Comparison of ENCODE assay signal across 10 cellular contexts in genomic region chr7:92797693-92798092, GRCh38. TPM values are rescaled to one million over a fixed set of nuclear protein-coding genes. Genes with fewer than 3 reads are reported as not detected.
DNase-seq lines count a peak whose midpoint lies in the region; ATAC-seq, FAIRE-seq and TF ChIP-seq lines count a peak whose summit lies in the region.
"Had no signal": no experiment of that assay in that cellular context is flagged by ENCODE, and none has a peak within 500 bp of the region (broad histone marks: within the 10 kb centered on the region; RNA-seq: fewer than 3 reads in every experiment).

No MANE protein-coding gene starts in this region.

- in situ Hi-C loops in Panc1 (cut with HindIII; ENCODE audit: low pct_unique_long_range_greater_than_20kb, low sequenced_read_pairs), result no loop called here
- in situ Hi-C loops in KBM-7 (cut with MboI; ENCODE audit: low pct_unique_long_range_greater_than_20kb, low sequenced_read_pairs), result no loop called here

- H3K36me3 ChIP-seq in Panc1 (ENCODE audit: control insufficient read depth, insufficient read depth, low read length) (no peaks in the 10 kb centered on the region), OCI-LY7 (ENCODE audit: insufficient read depth, low read length) (peaks cover 17% of the 10 kb centered on the region)

- H3K4me3 ChIP-seq in Panc1 (ENCODE audit: low read depth in 2 of 2, low read length in 2 of 2) (no peak overlapping the region), fibroblast of villous mesenchyme (ENCODE audit: low read depth, low read length) (no peak overlapping the region), OCI-LY7 (ENCODE audit: low read depth, low read length, poor library complexity, severe bottlenecking) (no peak overlapping the region)

- H3K4me3 Mint-ChIP-seq in natural killer cell treated with Interleukin-12 subunit alpha and Interleukin-12 subunit beta and Interleukin-15 and Interleukin-18, amount 100 ng/mL, for 72 hours, result no peak overlapping the region
- H3K4me3 Mint-ChIP-seq in natural killer cell (no peak overlapping the region), T-cell (no peak overlapping the region)
- H3K4me3 Mint-ChIP-seq: CD8-positive, alpha-beta memory T cell; naive B cell had no signal

- H3K9me3 ChIP-seq in Panc1 (ENCODE audit: control insufficient read depth, insufficient read depth, low read depth, low read length) (no peaks in the 10 kb centered on the region), OCI-LY7 (ENCODE audit: low read length) (peaks cover 7% of the 10 kb centered on the region; the same call in 1 of the 2 replicates)

- BruUV-seq in Panc1 (replicated peaks; lab: Mats Ljungman, UMichigan) (no TSS peak), OCI-LY7 (replicated peaks; lab: Mats Ljungman, UMichigan) (no TSS peak)

- CTCF ChIA-PET in Panc1 (lab: Charles Lee), result no interaction called here
- CTCF ChIA-PET in OCI-LY7 (lab: Charles Lee; ENCODE audit: unreplicated experiment), result no interaction called here
- CTCF ChIA-PET in T-cell (lab: Charles Lee), result interaction anchor here in 1 of 2 donors (0.5 kb wide), 1 partner anchor 51 kb away, joined by 6 read pairs; no protein-coding TSS in a partner anchor

- TF ChIP-seq CTCF in natural killer cell (IDR thresholded peaks at IDR 0.05), result no peak
- TF ChIP-seq CTCF in Panc1 (IDR thresholded peaks at IDR 0.05), result peak; percentile 15; the same call in 1 of the 2 replicates
- TF ChIP-seq CTCF in fibroblast of villous mesenchyme (IDR thresholded peaks at IDR 0.05; ENCODE audit: insufficient read depth, low read depth, low read length), result no peak
- TF ChIP-seq CTCF in OCI-LY7 (conservative IDR thresholded peaks at IDR 0.05; ENCODE audit: low read length), result no peak

- ATAC-seq in natural killer cell treated with Interleukin-12 subunit alpha and Interleukin-12 subunit beta and Interleukin-15 and Interleukin-18, amount 100 ng/mL, for 72 hours, result peak; percentile 66 to 78
- no peak for ATAC-seq in natural killer cell
- peak; percentile 69; the same call in 1 of the 2 replicates for ATAC-seq in Panc1
- no peak for ATAC-seq in T-cell (replicated peaks in 1 of 4)

- no peak overlapping the region for H3K27ac Mint-ChIP-seq in natural killer cell treated with Interleukin-12 subunit alpha and Interleukin-12 subunit beta and Interleukin-15 and Interleukin-18, amount 100 ng/mL, for 72 hours
- H3K27ac Mint-ChIP-seq in natural killer cell, result no peak overlapping the region
- H3K27ac Mint-ChIP-seq in T-cell, result no peak overlapping the region

- no peak for DNase-seq in natural killer cell treated with Interleukin-12 subunit alpha and Interleukin-12 subunit beta and Interleukin-15 and Interleukin-18, amount 100 ng/mL, for 72 hours (ENCODE audit: low spot score)
- DNase-seq in natural killer cell (no peak), Panc1 (ENCODE audit: low read depth, low spot score) (no peak), fibroblast of villous mesenchyme (ENCODE audit: low read depth) (peak; percentile 23), urothelium cell line (ENCODE audit: low spot score) (peak; percentile 20), OCI-LY7 (ENCODE audit: low spot score) (no peak), KBM-7 (no peak), T-cell (no peak)
- DNase-seq: CD8-positive, alpha-beta memory T cell; naive B cell had no signal

- peaks cover 20% of the 10 kb centered on the region; the same call in 1 of the 2 replicates for H3K79me2 ChIP-seq in OCI-LY7 (ENCODE audit: insufficient read depth, low read depth, low read length)

- H3K4me2 ChIP-seq in OCI-LY7 (ENCODE audit: low read length), result no peak overlapping the region

- H3K4me1 Mint-ChIP-seq in natural killer cell treated with Interleukin-12 subunit alpha and Interleukin-12 subunit beta and Interleukin-15 and Interleukin-18, amount 100 ng/mL, for 72 hours (ENCODE audit: low read depth in 2 of 2), result peaks cover 37 to 40% of the 10 kb centered on the region in 2 donors
- peaks cover 14 to 16% of the 10 kb centered on the region in 2 donors for H3K4me1 Mint-ChIP-seq in natural killer cell
- peaks cover 16 to 33% (median 25%) of the 10 kb centered on the region in 3 donors for H3K4me1 Mint-ChIP-seq in T-cell

- POLR2A ChIA-PET in Panc1 (lab: Charles Lee) (no interaction called here), OCI-LY7 (lab: Charles Lee) (interaction anchor here (0.9 kb wide), 1 partner anchor 14 kb away, joined by 4 read pairs; no protein-coding TSS in a partner anchor), T-cell (lab: Charles Lee) (no interaction called here)

- no peaks in the 10 kb centered on the region for H3K27me3 ChIP-seq in Panc1 (ENCODE audit: control insufficient read depth, insufficient read depth, low read length)

- no peaks in the 10 kb centered on the region for H3K9me3 Mint-ChIP-seq in natural killer cell treated with Interleukin-12 subunit alpha and Interleukin-12 subunit beta and Interleukin-15 and Interleukin-18, amount 100 ng/mL, for 72 hours
- H3K9me3 Mint-ChIP-seq in natural killer cell (no peaks in the 10 kb centered on the region), T-cell (no peaks in the 10 kb centered on the region)
- H3K9me3 Mint-ChIP-seq: CD8-positive, alpha-beta memory T cell; naive B cell had no signal

- H3K4me1 ChIP-seq in Panc1 (ENCODE audit: control insufficient read depth, insufficient read depth, low read length) (peaks cover 42% of the 10 kb centered on the region), OCI-LY7 (ENCODE audit: insufficient read depth, low read length, poor library complexity, severe bottlenecking) (peaks cover 19% of the 10 kb centered on the region)

- H3K27ac ChIP-seq in Panc1 (ENCODE audit: low read length) (peak overlapping the region; percentile 15), OCI-LY7 (ENCODE audit: low read depth, low read length, poor library complexity, severe bottlenecking) (no peak overlapping the region)

- intact Hi-C loops in natural killer cell (cut with micrococcal nuclease), result no loop called here
- intact Hi-C loops in Panc1 (cut with micrococcal nuclease; ENCODE audit: unreplicated experiment), result no loop called here
- intact Hi-C loops in OCI-LY7 (cut with micrococcal nuclease; ENCODE audit: unreplicated experiment), result no loop called here

- no peaks in the 10 kb centered on the region for H3K9me2 ChIP-seq in OCI-LY7 (ENCODE audit: insufficient read depth, low read length)

- no peaks in the 10 kb centered on the region for H4K20me1 ChIP-seq in OCI-LY7 (ENCODE audit: insufficient read depth, low read length)

- peaks cover 11% of the 10 kb centered on the region for H3K36me3 Mint-ChIP-seq in natural killer cell treated with Interleukin-12 subunit alpha and Interleukin-12 subunit beta and Interleukin-15 and Interleukin-18, amount 100 ng/mL, for 72 hours
- H3K36me3 Mint-ChIP-seq in natural killer cell (no peaks in the 10 kb centered on the region), T-cell (peaks cover 5% of the 10 kb centered on the region)
- H3K36me3 Mint-ChIP-seq: CD8-positive, alpha-beta memory T cell; naive B cell had no signal

- H2AFZ ChIP-seq in OCI-LY7 (ENCODE audit: low read length), result no peak overlapping the region

- no peaks in the 10 kb centered on the region for H3K27me3 Mint-ChIP-seq in natural killer cell treated with Interleukin-12 subunit alpha and Interleukin-12 subunit beta and Interleukin-15 and Interleukin-18, amount 100 ng/mL, for 72 hours
- H3K27me3 Mint-ChIP-seq in natural killer cell (ENCODE audit: low read depth in 2 of 2) (no peaks in the 10 kb centered on the region), T-cell (no peaks in the 10 kb centered on the region)
- H3K27me3 Mint-ChIP-seq: CD8-positive, alpha-beta memory T cell; naive B cell had no signal

- no peak for FAIRE-seq in urothelium cell line (lab: Jason Lieb, UNC)

RNA-seq across cellular contexts. Expression of gene CDK6, which starts 38.7 kb away (rescaled TPM):
- 100 to 1,000 TPM; 278 to 404 TPM for total RNA-seq in natural killer cell treated with Interleukin-12 subunit alpha and Interleukin-12 subunit beta and Interleukin-15 and Interleukin-18, amount 100 ng/mL, for 72 hours
- total RNA-seq in natural killer cell (10 to 100 TPM; 41.1 to 46.3 (median 45.1) TPM), Panc1 (2021; ENCODE audit: unreplicated experiment) (57.4 TPM), fibroblast of villous mesenchyme (30.7 and 42.2 TPM in 2 replicates), OCI-LY7 (2022) (35.5 and 45.4 TPM in 2 replicates), T-cell (100 to 1,000 TPM in 1 of 5 donors, 10 to 100 TPM in 4; 29.8 to 107 (median 43.9) TPM)
- 8.6 TPM for polyA plus RNA-seq in Panc1 (2012; ENCODE audit: insufficient read length)
- total RNA-seq in OCI-LY7 (2014; rRNA removed; shearing (Covaris generic)), result 43.6 and 44.1 TPM in 2 replicates

Comparison
In these comparisons a context has a peak if more than half of its experiments do, and no peak if none do; other contexts are left out.
1. ATAC-seq: peak in natural killer cell treated with Interleukin-12 subunit alpha and Interleukin-12 subunit beta and Interleukin-15 and Interleukin-18, amount 100 ng/mL, for 72 hours (2 of 2) and Panc1 (single experiment); none in natural killer cell (0 of 3) and T-cell (0 of 4).
2. DNase-seq: peak in fibroblast of villous mesenchyme (single experiment) and urothelium cell line (single experiment); none in natural killer cell treated with Interleukin-12 subunit alpha and Interleukin-12 subunit beta and Interleukin-15 and Interleukin-18, amount 100 ng/mL, for 72 hours (single experiment), natural killer cell (single experiment), Panc1 (single experiment), OCI-LY7 (single experiment), KBM-7 (single experiment) and T-cell (0 of 34).